In genomic region chr13:111360452-111360851, GRCh38 we compare ENCODE assay signal across 26 cellular contexts. TPM values are rescaled to one million over a fixed set of nuclear protein-coding genes. Genes with fewer than 3 reads are reported as not detected.
"Had no signal": no experiment of that assay in that cellular context is flagged by ENCODE, and none has a peak within 500 bp of the region (broad histone marks: within the 10 kb centered on the region; RNA-seq: fewer than 3 reads in every experiment).

No MANE protein-coding gene starts in this region.

- H3K4me3 ChIP-seq: coronary artery, dorsolateral prefrontal cortex, esophagus squamous epithelium, gastrocnemius medialis, heart right ventricle, left lung, lower lobe of right lung had no signal

- DNase-seq: dermis blood vessel endothelial cell; dorsolateral prefrontal cortex; effector CD4-positive, alpha-beta T cell; effector memory CD4-positive, alpha-beta T cell; esophagus squamous epithelium; foreskin fibroblast; foreskin melanocyte; gastrocnemius medialis; glutamatergic neuron; heart right ventricle; hippocampal formation; left cardiac atrium; left lung; left ventricle myocardium superior; lower lobe of right lung; mammary epithelial cell; mesendoderm; midbrain; naive thymus-derived CD4-positive, alpha-beta T cell had no signal

- H3K4me3 Mint-ChIP-seq: memory B cell; naive thymus-derived CD4-positive, alpha-beta T cell had no signal

- H3K36me3 ChIP-seq: esophagus squamous epithelium, gastrocnemius medialis, heart right ventricle, left lung, lower lobe of right lung had no signal

- H3K4me1 ChIP-seq: esophagus squamous epithelium, gastrocnemius medialis, heart right ventricle, left lung, lower lobe of right lung had no signal

- H3K36me3 Mint-ChIP-seq: memory B cell; naive thymus-derived CD4-positive, alpha-beta T cell had no signal

- ATAC-seq: gastrocnemius medialis; heart right ventricle; left cardiac atrium; left lung; left ventricle myocardium superior; naive thymus-derived CD4-positive, alpha-beta T cell had no signal

- H3K9me3 ChIP-seq: esophagus squamous epithelium, gastrocnemius medialis, heart right ventricle, left lung, lower lobe of right lung had no signal

- H3K27ac ChIP-seq: coronary artery, dorsolateral prefrontal cortex, esophagus squamous epithelium, gastrocnemius medialis, heart right ventricle, left lung, lower lobe of right lung had no signal

- H3K9me3 Mint-ChIP-seq: memory B cell; naive thymus-derived CD4-positive, alpha-beta T cell had no signal

- H3K27ac Mint-ChIP-seq: memory B cell; naive thymus-derived CD4-positive, alpha-beta T cell had no signal

RNA-seq across cellular contexts. Expression of gene TEX29, which starts 40.0 kb away (rescaled TPM):
- total RNA-seq: endothelial cell of umbilical vein, epithelial cell of proximal tubule, esophagus squamous epithelium, glomerular endothelial cell, kidney epithelial cell, lower leg skin, mammary epithelial cell had no signal
- polyA plus RNA-seq: mammary epithelial cell; naive thymus-derived CD4-positive, alpha-beta T cell had no signal
